ENCODE assay signal across 8 cellular contexts in the genomic region with DNA sequence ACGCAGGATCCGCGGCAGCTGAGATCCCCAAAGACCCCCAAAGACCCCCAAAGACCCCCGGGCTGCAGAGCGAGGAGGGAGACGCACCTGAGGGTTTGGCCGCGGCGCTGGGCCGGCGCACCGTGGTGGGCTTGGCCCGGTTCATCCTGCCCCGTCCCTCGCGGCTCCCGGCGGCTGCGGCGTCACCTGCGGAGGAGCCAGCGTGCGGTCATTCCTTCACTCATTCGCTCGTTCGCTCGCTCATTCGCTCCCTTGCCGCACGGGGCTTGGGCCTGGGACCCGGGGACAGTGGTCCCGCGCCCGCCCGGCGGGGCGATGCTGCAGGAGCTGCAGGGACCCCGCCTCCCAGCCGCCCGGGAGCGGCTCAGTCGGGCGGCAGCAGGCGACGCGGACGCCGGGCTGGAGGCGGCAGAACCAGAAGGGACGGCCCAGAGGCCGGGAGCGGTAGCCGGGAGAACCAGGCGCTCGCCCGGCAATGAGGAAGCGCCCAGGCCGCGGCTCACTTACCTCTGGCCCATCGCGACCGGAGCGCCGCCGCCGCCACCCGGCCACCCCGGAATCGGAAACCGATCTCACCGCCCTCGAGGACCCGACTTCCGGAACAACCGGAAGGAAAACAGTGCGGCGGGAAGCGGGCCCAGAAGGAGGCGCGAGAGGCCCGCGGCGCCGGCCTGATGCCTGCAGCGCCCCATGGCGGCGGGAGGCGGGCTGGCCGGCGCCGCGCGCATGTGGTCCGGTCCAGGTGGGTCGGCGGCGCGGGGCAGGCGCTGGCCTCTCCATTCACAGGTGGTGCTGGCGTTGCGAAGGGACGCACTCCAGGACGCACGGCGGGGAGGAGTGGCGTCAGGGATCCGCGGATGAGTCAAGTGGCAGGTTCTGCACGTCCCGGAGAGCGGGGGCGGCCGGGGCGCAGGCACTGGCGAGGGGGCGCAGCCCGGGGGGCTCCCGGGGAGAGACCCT. TPM values are rescaled to one million over a fixed set of nuclear protein-coding genes. Genes with fewer than 3 reads are reported as not detected.
DNase-seq lines count a peak whose midpoint lies in the region; ATAC-seq and TF ChIP-seq lines count a peak whose summit lies in the region.

A gene with protein sequence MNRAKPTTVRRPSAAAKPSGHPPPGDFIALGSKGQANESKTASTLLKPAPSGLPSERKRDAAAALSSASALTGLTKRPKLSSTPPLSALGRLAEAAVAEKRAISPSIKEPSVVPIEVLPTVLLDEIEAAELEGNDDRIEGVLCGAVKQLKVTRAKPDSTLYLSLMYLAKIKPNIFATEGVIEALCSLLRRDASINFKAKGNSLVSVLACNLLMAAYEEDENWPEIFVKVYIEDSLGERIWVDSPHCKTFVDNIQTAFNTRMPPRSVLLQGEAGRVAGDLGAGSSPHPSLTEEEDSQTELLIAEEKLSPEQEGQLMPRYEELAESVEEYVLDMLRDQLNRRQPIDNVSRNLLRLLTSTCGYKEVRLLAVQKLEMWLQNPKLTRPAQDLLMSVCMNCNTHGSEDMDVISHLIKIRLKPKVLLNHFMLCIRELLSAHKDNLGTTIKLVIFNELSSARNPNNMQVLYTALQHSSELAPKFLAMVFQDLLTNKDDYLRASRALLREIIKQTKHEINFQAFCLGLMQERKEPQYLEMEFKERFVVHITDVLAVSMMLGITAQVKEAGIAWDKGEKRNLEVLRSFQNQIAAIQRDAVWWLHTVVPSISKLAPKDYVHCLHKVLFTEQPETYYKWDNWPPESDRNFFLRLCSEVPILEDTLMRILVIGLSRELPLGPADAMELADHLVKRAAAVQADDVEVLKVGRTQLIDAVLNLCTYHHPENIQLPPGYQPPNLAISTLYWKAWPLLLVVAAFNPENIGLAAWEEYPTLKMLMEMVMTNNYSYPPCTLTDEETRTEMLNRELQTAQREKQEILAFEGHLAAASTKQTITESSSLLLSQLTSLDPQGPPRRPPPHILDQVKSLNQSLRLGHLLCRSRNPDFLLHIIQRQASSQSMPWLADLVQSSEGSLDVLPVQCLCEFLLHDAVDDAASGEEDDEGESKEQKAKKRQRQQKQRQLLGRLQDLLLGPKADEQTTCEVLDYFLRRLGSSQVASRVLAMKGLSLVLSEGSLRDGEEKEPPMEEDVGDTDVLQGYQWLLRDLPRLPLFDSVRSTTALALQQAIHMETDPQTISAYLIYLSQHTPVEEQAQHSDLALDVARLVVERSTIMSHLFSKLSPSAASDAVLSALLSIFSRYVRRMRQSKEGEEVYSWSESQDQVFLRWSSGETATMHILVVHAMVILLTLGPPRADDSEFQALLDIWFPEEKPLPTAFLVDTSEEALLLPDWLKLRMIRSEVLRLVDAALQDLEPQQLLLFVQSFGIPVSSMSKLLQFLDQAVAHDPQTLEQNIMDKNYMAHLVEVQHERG (N-terminal part only) (minus strand): TSS at position 574 of the 960 bp plus-strand sequence. CDS start 429 bp downstream, at position 145.

- H3K9ac ChIP-seq in mammary epithelial cell (ENCODE audit: insufficient read depth, low read length): peak within 1 kb of the TSS; percentile 72

- BruUV-seq in mammary epithelial cell (replicated peaks; lab: Mats Ljungman, UMichigan): TSS peak; percentile 37

- H3K4me1 Mint-ChIP-seq in immature natural killer cell: peaks cover 19 to 28% of the 10 kb centered on the region in 2 donors

- no peaks in the 10 kb centered on the region for H4K20me1 ChIP-seq in mammary epithelial cell (ENCODE audit: insufficient read depth, low read length)

- H3K27ac ChIP-seq in ACC112 (ENCODE audit: low read depth, low read length) (no peak within 1 kb of the TSS), WERI-Rb-1 (peak within 1 kb of the TSS; percentile 83), mammary epithelial cell (ENCODE audit: insufficient read depth, low read depth, low read length) (peak within 1 kb of the TSS; percentile 53)

- intact Hi-C loops in mammary epithelial cell (cut with micrococcal nuclease): loop anchor here (1.0 to 2.0 kb wide), 3 partner anchors 9 to 52 kb away; a partner anchor contains a TSS

- H3K4me3 Mint-ChIP-seq in immature natural killer cell: peak within 1 kb of the TSS; percentile 79 to 88 (median 86)

- H3K27ac Mint-ChIP-seq in immature natural killer cell: peak within 1 kb of the TSS; percentile 9 to 84 (median 64)

- CTCF ChIA-PET in mammary epithelial cell (lab: Charles Lee; ENCODE audit: low non-redundant PET): no interaction called here

- H3K4me3 ChIP-seq in ACC112 (ENCODE audit: low read depth, low read length) (peak within 1 kb of the TSS; percentile 93), WERI-Rb-1 (ENCODE audit: low read depth, low read length) (peak within 1 kb of the TSS; percentile 63), mammary epithelial cell (replicated peaks in 1 of 3; ENCODE audit: insufficient read depth in 1 of 3, low read depth in 2 of 3, low read length in 3 of 3) (peak within 1 kb of the TSS; percentile 83 to 95 (median 95))

- H3K36me3 ChIP-seq in ACC112 (ENCODE audit: insufficient read depth, low read length) (peaks cover 6% of the 10 kb centered on the region; the same call in 1 of the 2 replicates), WERI-Rb-1 (peaks cover 38% of the 10 kb centered on the region), mammary epithelial cell (ENCODE audit: insufficient read depth, low read length) (peaks cover 12% of the 10 kb centered on the region)

- peaks cover 7 to 14% (median 12%) of the 10 kb centered on the region in 3 donors for H3K27me3 Mint-ChIP-seq in immature natural killer cell (ENCODE audit: low read depth in 3 of 3)

- dilution Hi-C loops in mammary epithelial cell (cut with HindIII; ENCODE audit: low sequenced_read_pairs): loop anchor here (5.0 kb wide), 2 partner anchors 63 to 72 kb away; no protein-coding TSS in a partner anchor

- H3K27me3 ChIP-seq in ACC112 (ENCODE audit: insufficient read depth, low read length): no peaks in the 10 kb centered on the region
- H3K27me3 ChIP-seq in WERI-Rb-1 (ENCODE audit: insufficient read depth, low read depth, severe bottlenecking): no peaks in the 10 kb centered on the region
- H3K27me3 ChIP-seq in mammary epithelial cell (ENCODE audit: insufficient read depth, low read length): no peaks in the 10 kb centered on the region

- H2AFZ ChIP-seq in ACC112 (ENCODE audit: low read length, unreplicated experiment) (peak within 1 kb of the TSS; percentile 70), mammary epithelial cell (ENCODE audit: low read depth, low read length) (peak within 1 kb of the TSS; percentile 76)

- WGBS in mammary epithelial cell (ENCODE audit: low coverage, missing lambda C conversion rate): 2% methylated on average over 12 of the region's 118 CpGs

- H3K4me1 ChIP-seq in ACC112 (ENCODE audit: control insufficient read depth, insufficient read depth, low read length, unreplicated experiment) (peaks cover 12% of the 10 kb centered on the region), mammary epithelial cell (ENCODE audit: insufficient read depth, low read length) (peaks cover 16% of the 10 kb centered on the region)

- peak; percentile 91 for DNase-seq in NCI-H2171 treated with DMSO at 0.1 percent for 48 hours (lab: John Stamatoyannopoulos, UW)
- peak; percentile 91 for DNase-seq in WERI-Rb-1
- DNase-seq in mammary epithelial cell: peak; percentile 94
- DNase-seq in immature natural killer cell: peak; percentile 87 to 90 (median 89)
- peak; percentile 71 for DNase-seq in smooth muscle cell of the brain vasculature (ENCODE audit: low read depth, low spot score)

- H3K79me2 ChIP-seq in ACC112 (ENCODE audit: control insufficient read depth, insufficient read depth, low read length, unreplicated experiment): peaks cover 27% of the 10 kb centered on the region
- H3K79me2 ChIP-seq in mammary epithelial cell (ENCODE audit: insufficient read depth, low read length): peaks cover 41% of the 10 kb centered on the region

- H3K36me3 Mint-ChIP-seq in immature natural killer cell: peaks cover 3 to 7% (median 3%) of the 10 kb centered on the region in 3 donors

- in situ Hi-C loops in mammary epithelial cell (cut with MboI; ENCODE audit: low sequenced_read_pairs in 2 of 2): no loop called here

- H3K4me2 ChIP-seq in mammary epithelial cell (ENCODE audit: insufficient read depth, low read depth, low read length): peak within 1 kb of the TSS; percentile 91

- TF ChIP-seq CTCF in WERI-Rb-1 (IDR thresholded peaks at IDR 0.05; ENCODE audit: low read depth, low read length) (peak; percentile 78), mammary epithelial cell (conservative IDR thresholded peaks at IDR 0.05 in 1 of 2, IDR thresholded peaks at IDR 0.05 in 1 of 2; ENCODE audit: extremely low read depth in 1 of 2, insufficient read depth in 1 of 2, low read depth in 1 of 2, low read length in 2 of 2) (peak; percentile 58 to 71)

- H3K9me3 Mint-ChIP-seq in immature natural killer cell: no peaks in the 10 kb centered on the region

- peak; percentile 74 for ATAC-seq in GM18861 (IDR thresholded peaks at IDR 0.05; ENCODE audit: unreplicated experiment)
- ATAC-seq in HG03097 (IDR thresholded peaks at IDR 0.05; ENCODE audit: low FRiP score, unreplicated experiment): peak; percentile 72

- peaks cover 7% of the 10 kb centered on the region for H3K9me3 ChIP-seq in WERI-Rb-1 (ENCODE audit: severe bottlenecking)
- H3K9me3 ChIP-seq in mammary epithelial cell (replicated peaks; ENCODE audit: insufficient read depth, low read length): no peaks in the 10 kb centered on the region

RNA-seq across cellular contexts. Expression of the gene that starts here (rescaled TPM):
- 10 to 100 TPM; 51.3 to 81.1 TPM for total RNA-seq in mammary epithelial cell
- polyA plus RNA-seq in mammary epithelial cell (31.7 TPM), immature natural killer cell (10 to 100 TPM in 2 of 3 donors, 1 to 10 TPM in 1; 5.2 to 33.6 (median 11.0) TPM)
- 62.4 TPM for polyA minus RNA-seq in mammary epithelial cell
